12 cellular contexts compared by ENCODE assay signal in the genomic region with DNA sequence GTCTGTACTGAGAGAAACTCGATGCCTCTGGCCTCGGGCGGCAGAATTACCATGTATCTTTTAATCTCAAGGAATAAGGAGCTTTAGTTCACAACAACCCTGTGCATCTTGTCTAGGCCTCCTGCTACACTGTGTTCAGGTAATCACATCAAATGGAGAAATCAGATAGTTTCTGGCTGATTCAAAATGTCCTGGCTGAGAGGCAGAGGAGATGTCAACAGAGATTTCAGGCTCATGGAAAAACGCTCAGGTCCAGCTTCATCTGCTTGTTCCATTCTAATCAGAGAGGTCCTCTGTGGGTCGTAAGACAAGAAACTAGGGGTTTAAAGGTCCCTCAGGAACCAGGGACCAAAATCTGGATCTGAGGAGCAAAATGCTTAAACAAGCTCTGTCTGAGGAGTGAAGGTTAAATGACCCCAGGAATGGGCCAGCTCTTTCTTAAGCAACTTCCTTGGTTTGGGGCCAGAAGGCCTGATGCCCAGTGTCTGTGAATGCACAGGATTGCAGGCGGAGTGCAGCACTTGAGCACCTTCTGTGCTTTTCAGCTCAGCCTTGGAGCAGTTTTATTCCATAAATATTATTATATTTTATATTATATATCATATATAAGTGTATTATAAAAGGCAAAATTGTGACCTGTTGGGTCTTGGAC.
DNase-seq lines count a peak whose midpoint lies in the region; ATAC-seq and TF ChIP-seq lines count a peak whose summit lies in the region.
"Had no signal": no experiment of that assay in that cellular context is flagged by ENCODE, and none has a peak within 500 bp of the region (broad histone marks: within the 10 kb centered on the region; RNA-seq: fewer than 3 reads in every experiment).

No MANE protein-coding gene starts in this region.

- H3K36me3 ChIP-seq in sigmoid colon = no peaks in the 10 kb centered on the region

- POLR2A ChIA-PET in activated CD4-positive, alpha-beta T cell treated with anti-CD3 and anti-CD28 coated beads, Interleukin-2, amount 10 ng/mL, durations not matched to agents 7 days and 5 days (lab: Charles Lee) = no interaction called here

- H3K27me3 Mint-ChIP-seq in activated CD4-positive, alpha-beta T cell treated with anti-CD3 and anti-CD28 coated beads, Interleukin-2, amount 10 ng/mL, durations not matched to agents 7 days and 5 days = peaks cover 2% of the 10 kb centered on the region
- H3K27me3 Mint-ChIP-seq in glutamatergic neuron (ENCODE audit: unreplicated experiment) = no peaks in the 10 kb centered on the region
- H3K27me3 Mint-ChIP-seq: activated CD4-positive, alpha-beta memory T cell treated with anti-CD3 and anti-CD28 coated beads for 36 hours; CD8-positive, alpha-beta memory T cell had no signal

- peak overlapping the region in 3 of 4 donors; percentile 25 to 68 (median 43) for H3K27ac ChIP-seq in sigmoid colon

- TF ChIP-seq CTCF in sigmoid colon (IDR thresholded peaks at IDR 0.05) = no peak
- TF ChIP-seq CTCF in glutamatergic neuron (IDR thresholded peaks at IDR 0.05; ENCODE audit: partially characterized antibody, unreplicated experiment) = no peak

- peaks cover 0 to 33% (median 22%) of the 10 kb centered on the region in 4 donors for H3K4me1 ChIP-seq in sigmoid colon

- DNase-seq in GM03348 (ENCODE audit: low spot score) = peak; percentile 56
- peak; percentile 80 for DNase-seq in astrocyte of the hippocampus (ENCODE audit: low read depth, low spot score)
- DNase-seq in left cardiac atrium = peak; percentile 78
- DNase-seq in sigmoid colon = peak; percentile 91
- no peak for DNase-seq in activated CD4-positive, alpha-beta T cell treated with anti-CD3 and anti-CD28 coated beads, Interleukin-2, amount 10 ng/mL, durations not matched to agents 7 days and 5 days
- DNase-seq in glutamatergic neuron = no peak
- DNase-seq in NCI-H2029 treated with DMSO at 0.1 percent for 48 hours (lab: John Stamatoyannopoulos, UW) = no peak
- DNase-seq: activated CD4-positive, alpha-beta memory T cell treated with anti-CD3 and anti-CD28 coated beads for 36 hours; CD8-positive, alpha-beta memory T cell; erythroblast had no signal

- CTCF ChIA-PET in activated CD4-positive, alpha-beta T cell treated with anti-CD3 and anti-CD28 coated beads, Interleukin-2, amount 10 ng/mL, durations not matched to agents 7 days and 5 days (lab: Charles Lee) = no interaction called here

- no peaks in the 10 kb centered on the region for H3K27me3 ChIP-seq in sigmoid colon

- ATAC-seq in left cardiac atrium (peak; percentile 88 to 94), GM21723 (IDR thresholded peaks at IDR 0.05; ENCODE audit: unreplicated experiment) (no peak)

- no peaks in the 10 kb centered on the region for H3K9me3 ChIP-seq in sigmoid colon

- TF ChIP-seq EP300 in sigmoid colon (IDR thresholded peaks at IDR 0.05) = no peak

- no peak overlapping the region for H3K27ac Mint-ChIP-seq in activated CD4-positive, alpha-beta T cell treated with anti-CD3 and anti-CD28 coated beads, Interleukin-2, amount 10 ng/mL, durations not matched to agents 7 days and 5 days
- no peak overlapping the region for H3K27ac Mint-ChIP-seq in glutamatergic neuron (ENCODE audit: unreplicated experiment)
- H3K27ac Mint-ChIP-seq: activated CD4-positive, alpha-beta memory T cell treated with anti-CD3 and anti-CD28 coated beads for 36 hours; CD8-positive, alpha-beta memory T cell had no signal

- H3K9me3 Mint-ChIP-seq in activated CD4-positive, alpha-beta T cell treated with anti-CD3 and anti-CD28 coated beads, Interleukin-2, amount 10 ng/mL, durations not matched to agents 7 days and 5 days = no peaks in the 10 kb centered on the region
- H3K9me3 Mint-ChIP-seq in glutamatergic neuron (ENCODE audit: unreplicated experiment) = peaks cover 2% of the 10 kb centered on the region
- H3K9me3 Mint-ChIP-seq: activated CD4-positive, alpha-beta memory T cell treated with anti-CD3 and anti-CD28 coated beads for 36 hours had no signal

- H3K36me3 Mint-ChIP-seq in activated CD4-positive, alpha-beta T cell treated with anti-CD3 and anti-CD28 coated beads, Interleukin-2, amount 10 ng/mL, durations not matched to agents 7 days and 5 days (ENCODE audit: low read depth) = no peaks in the 10 kb centered on the region
- H3K36me3 Mint-ChIP-seq in glutamatergic neuron (ENCODE audit: unreplicated experiment) = no peaks in the 10 kb centered on the region
- H3K36me3 Mint-ChIP-seq: activated CD4-positive, alpha-beta memory T cell treated with anti-CD3 and anti-CD28 coated beads for 36 hours; CD8-positive, alpha-beta memory T cell had no signal

- no peak overlapping the region for H3K4me3 ChIP-seq in sigmoid colon
- H3K4me3 ChIP-seq: smooth muscle cell had no signal

- intact Hi-C loops in left cardiac atrium (cut with DNase I) = no loop called here
- intact Hi-C loops in sigmoid colon (cut with DNase I) = no loop called here

- no peak overlapping the region for H3K4me3 Mint-ChIP-seq in activated CD4-positive, alpha-beta T cell treated with anti-CD3 and anti-CD28 coated beads, Interleukin-2, amount 10 ng/mL, durations not matched to agents 7 days and 5 days
- no peak overlapping the region for H3K4me3 Mint-ChIP-seq in glutamatergic neuron (ENCODE audit: unreplicated experiment)
- H3K4me3 Mint-ChIP-seq: activated CD4-positive, alpha-beta memory T cell treated with anti-CD3 and anti-CD28 coated beads for 36 hours; CD8-positive, alpha-beta memory T cell had no signal

- no peaks in the 10 kb centered on the region for H3K4me1 Mint-ChIP-seq in activated CD4-positive, alpha-beta T cell treated with anti-CD3 and anti-CD28 coated beads, Interleukin-2, amount 10 ng/mL, durations not matched to agents 7 days and 5 days
- peaks cover 6% of the 10 kb centered on the region for H3K4me1 Mint-ChIP-seq in glutamatergic neuron (ENCODE audit: low read depth, unreplicated experiment)
- H3K4me1 Mint-ChIP-seq: CD8-positive, alpha-beta memory T cell had no signal

- TF ChIP-seq POLR2A in sigmoid colon (IDR thresholded peaks at IDR 0.05) = no peak

- 81 to 82% methylated on average over 6 of the region's 6 CpGs for WGBS in sigmoid colon, 2 donors

Comparison
In these comparisons a context has a peak if more than half of its experiments do, and no peak if none do; other contexts are left out.
1. DNase-seq: peak in GM03348 (single experiment), astrocyte of the hippocampus (single experiment), left cardiac atrium (single experiment) and sigmoid colon (single experiment); none in activated CD4-positive, alpha-beta T cell treated with anti-CD3 and anti-CD28 coated beads, Interleukin-2, amount 10 ng/mL, durations not matched to agents 7 days and 5 days (single experiment), glutamatergic neuron (single experiment) and NCI-H2029 treated with DMSO at 0.1 percent for 48 hours (single experiment).